11 cellular contexts compared by ENCODE assay signal in the genomic region with DNA sequence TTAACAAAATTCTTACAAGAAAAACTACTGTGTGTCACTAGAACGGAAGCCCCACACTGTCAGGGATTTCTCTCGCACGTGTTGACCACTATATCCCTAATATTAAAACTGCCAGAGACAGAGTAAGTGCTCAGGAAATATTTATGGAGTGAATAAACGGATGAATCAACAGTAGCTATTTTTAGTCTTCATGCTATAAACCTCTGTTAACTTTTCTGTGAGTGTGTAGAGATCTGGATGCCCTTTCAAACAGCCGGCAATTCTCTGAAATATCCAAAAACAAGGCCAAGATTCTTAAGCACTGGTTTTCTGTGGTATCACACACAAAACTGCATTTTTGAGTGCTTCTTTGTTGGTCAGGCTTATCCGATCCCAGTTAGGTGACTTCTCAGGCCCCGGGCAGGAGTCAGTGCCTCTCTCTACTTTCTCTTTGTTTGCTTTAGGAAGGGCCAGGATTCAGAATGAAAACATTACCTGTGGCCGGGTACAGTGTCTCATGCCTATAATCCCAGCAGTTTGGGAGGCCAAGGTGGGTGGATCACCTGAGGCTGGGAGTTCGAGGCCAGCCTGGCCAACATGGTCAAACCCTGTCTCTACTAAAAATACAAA. TPM values are rescaled to one million over a fixed set of nuclear protein-coding genes. Genes with fewer than 3 reads are reported as not detected.
DNase-seq lines count a peak whose midpoint lies in the region; ATAC-seq and TF ChIP-seq lines count a peak whose summit lies in the region.
"Had no signal": no experiment of that assay in that cellular context is flagged by ENCODE, and none has a peak within 500 bp of the region (broad histone marks: within the 10 kb centered on the region; RNA-seq: fewer than 3 reads in every experiment).

No MANE protein-coding gene starts in this region.

- H3K36me3 ChIP-seq in colonic mucosa (no peaks in the 10 kb centered on the region), lung (ENCODE audit: control insufficient read depth in 2 of 2, insufficient read depth in 2 of 2, low read length in 2 of 2) (no peaks in the 10 kb centered on the region), aorta (ENCODE audit: control insufficient read depth in 1 of 2, insufficient read depth in 2 of 2, low read length in 1 of 2) (no peaks in the 10 kb centered on the region)

- no peak overlapping the region for H3K4me3 ChIP-seq in colonic mucosa
- H3K4me3 ChIP-seq in lung: no peak overlapping the region
- no peak overlapping the region for H3K4me3 ChIP-seq in aorta (ENCODE audit: low read length in 2 of 2)

- DNase-seq in Right ventricle myocardium superior (no peak), cardiac septum (ENCODE audit: low spot score) (no peak), colonic mucosa (no peak), lung (ENCODE audit: low spot score) (no peak), aorta (peak in 1 of 2 donors; percentile 26), DMS79 treated with DMSO at 0.1 percent for 48 hours (lab: John Stamatoyannopoulos, UW) (no peak), NCI-H526 treated with DMSO at 0.1 percent for 48 hours (lab: John Stamatoyannopoulos, UW) (no peak)
- DNase-seq: activated naive CD8-positive, alpha-beta T cell treated with anti-CD3 and anti-CD28 coated beads, Interleukin-2, amount 10 ng/mL, durations not matched to agents 7 days and 5 days; naive thymus-derived CD8-positive, alpha-beta T cell had no signal

- no peaks in the 10 kb centered on the region for H3K9me3 ChIP-seq in colonic mucosa
- H3K9me3 ChIP-seq in lung (ENCODE audit: control insufficient read depth in 2 of 2, insufficient read depth in 1 of 2, low read length in 1 of 2): peaks cover 0 to 1% of the 10 kb centered on the region in 2 donors
- H3K9me3 ChIP-seq in aorta (ENCODE audit: control insufficient read depth, low read length): no peaks in the 10 kb centered on the region

- H3K9ac ChIP-seq in colonic mucosa (ENCODE audit: low read depth in 2 of 2, low read length in 2 of 2): peak overlapping the region in 1 of 2 donors; percentile 70

- no peaks in the 10 kb centered on the region for H3K27me3 ChIP-seq in colonic mucosa
- H3K27me3 ChIP-seq in lung (ENCODE audit: control insufficient read depth, insufficient read depth): no peaks in the 10 kb centered on the region
- H3K27me3 ChIP-seq in aorta (ENCODE audit: control insufficient read depth in 1 of 2, insufficient read depth in 2 of 2, low read length in 1 of 2): no peaks in the 10 kb centered on the region

- intact Hi-C loops in Right ventricle myocardium superior (cut with DNase I): no loop called here
- intact Hi-C loops in cardiac septum (cut with DNase I): no loop called here
- intact Hi-C loops in colonic mucosa (cut with DNase I): no loop called here
- intact Hi-C loops in aorta (cut with DNase I): no loop called here

- H3K27ac ChIP-seq in colonic mucosa (peak overlapping the region; percentile 75), lung (ENCODE audit: low read depth in 1 of 2, low read length in 1 of 2) (peak overlapping the region; percentile 21 to 48), aorta (ENCODE audit: low read depth in 1 of 2, low read length in 2 of 2) (peak overlapping the region; percentile 65 to 95)

- 38 to 62% methylated on average over 9 of the region's 9 CpGs for WGBS in lung, 2 donors
- 3 to 7% methylated on average over 9 of the region's 9 CpGs for WGBS in aorta, 2 donors

- H3K4me1 ChIP-seq in colonic mucosa: peaks cover 10% of the 10 kb centered on the region
- H3K4me1 ChIP-seq in lung (ENCODE audit: control insufficient read depth in 2 of 2, insufficient read depth in 2 of 2, low read length in 2 of 2): peaks cover 6 to 12% of the 10 kb centered on the region in 2 donors
- H3K4me1 ChIP-seq in aorta (ENCODE audit: control insufficient read depth in 1 of 2, insufficient read depth in 2 of 2, low read length in 2 of 2): peaks cover 0 to 3% of the 10 kb centered on the region in 2 donors

- ATAC-seq in Right ventricle myocardium superior (ENCODE audit: poor library complexity): peak; percentile 22
- ATAC-seq in lung (ENCODE audit: insufficient read depth, low FRiP score): no peak
- ATAC-seq in aorta (ENCODE audit: low FRiP score): peak; percentile 56
- no peak for ATAC-seq in HG02571 (IDR thresholded peaks at IDR 0.05; ENCODE audit: unreplicated experiment)
- ATAC-seq: naive thymus-derived CD8-positive, alpha-beta T cell had no signal

- TF ChIP-seq CTCF in colonic mucosa (IDR thresholded peaks at IDR 0.05) (no peak), lung (IDR thresholded peaks at IDR 0.05; ENCODE audit: control extremely low read depth, extremely low read depth) (no peak)

RNA-seq across cellular contexts. Expression of gene ATP9A, which starts 15.7 kb away (rescaled TPM):
- total RNA-seq in Right ventricle myocardium superior: 18.0 TPM
- total RNA-seq in cardiac septum: 25.4 TPM
- total RNA-seq in colonic mucosa: 10 to 100 TPM; 40.2 to 70.1 TPM
- 10 to 100 TPM; 21.9 to 43.6 TPM for total RNA-seq in lung
- 1 to 10 TPM; 3.3 to 7.9 TPM for polyA plus RNA-seq in lung
- 10 to 100 TPM; 49.0 to 59.8 TPM for total RNA-seq in aorta
- 10 to 100 TPM; 10.6 to 17.4 TPM for polyA plus RNA-seq in aorta
- polyA plus RNA-seq: naive thymus-derived CD8-positive, alpha-beta T cell had no signal

RNA-seq across cellular contexts. Expression of gene SALL4, which starts 49.9 kb away (rescaled TPM):
- total RNA-seq in Right ventricle myocardium superior (0.03 TPM), cardiac septum (0.08 TPM), colonic mucosa (under 1 TPM; 0.13 to 0.35 TPM), lung (1 to 10 TPM in 1 of 2 donors, under 1 TPM in 1; 0.74 to 3.8 TPM), aorta (under 1 TPM; 0.12 to 0.19 TPM)
- polyA plus RNA-seq in lung (under 1 TPM; 0.06 to 0.12 TPM), aorta (under 1 TPM in 1 of 2 donors, not detected in 1; 0.18 TPM)
- total RNA-seq: B cell; naive thymus-derived CD8-positive, alpha-beta T cell had no signal

Comparison
In these comparisons a context has a peak if more than half of its experiments do, and no peak if none do; other contexts are left out.
1. ATAC-seq: peak in Right ventricle myocardium superior (single experiment) and aorta (single experiment); none in lung (single experiment) and HG02571 (single experiment).
2. Peak in every context shown above with its lines, with median percentiles within 50 percentile points of each other: H3K27ac ChIP-seq.